12 cellular contexts compared by ENCODE assay signal in the genomic region with DNA sequence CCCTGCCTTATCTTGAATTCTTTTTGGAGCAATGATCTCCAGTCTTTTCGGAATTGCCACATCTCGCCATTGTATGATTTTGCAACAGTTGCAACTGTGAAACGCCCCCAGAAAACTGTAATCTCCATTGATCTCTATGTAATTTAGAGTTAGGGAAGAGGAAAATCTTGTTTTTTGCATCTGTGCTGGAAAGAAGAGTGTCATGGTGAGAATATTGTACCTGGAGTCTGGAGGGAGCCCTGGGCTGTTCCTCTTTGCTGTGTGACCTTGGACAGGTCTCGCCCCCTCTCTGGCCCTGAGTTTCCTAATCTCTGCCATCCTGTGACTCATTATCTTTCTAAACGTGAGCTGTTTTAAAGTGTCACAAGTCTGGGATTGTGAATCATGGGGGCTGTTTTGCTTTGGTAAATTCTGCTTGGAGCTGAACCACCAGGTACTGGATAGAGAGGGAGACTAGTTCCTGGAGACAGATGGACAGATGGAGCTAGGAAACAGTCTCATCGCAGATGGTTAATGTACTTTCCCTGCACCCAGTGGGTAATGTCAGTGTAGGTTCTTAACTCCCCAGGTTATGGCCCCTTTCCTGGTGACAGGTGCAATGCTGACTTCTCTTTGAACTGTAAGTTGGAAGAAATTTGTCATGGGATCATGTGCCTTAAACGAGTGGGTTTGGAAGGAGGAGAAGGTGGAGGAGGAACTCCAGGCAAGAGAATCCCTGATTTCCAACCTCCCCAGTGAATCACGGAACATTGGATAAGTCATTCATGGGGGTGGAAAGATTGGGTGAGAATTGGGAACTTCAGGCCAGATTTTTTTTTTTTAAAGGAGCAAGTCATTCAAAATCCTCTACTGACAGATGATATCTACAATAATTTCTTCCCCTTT. TPM values are rescaled to one million over a fixed set of nuclear protein-coding genes. Genes with fewer than 3 reads are reported as not detected.
DNase-seq lines count a peak whose midpoint lies in the region; ATAC-seq, FAIRE-seq and TF ChIP-seq lines count a peak whose summit lies in the region.
"Had no signal": no experiment of that assay in that cellular context is flagged by ENCODE, and none has a peak within 500 bp of the region (broad histone marks: within the 10 kb centered on the region; RNA-seq: fewer than 3 reads in every experiment).

No MANE protein-coding gene starts in this region.

- H3K27ac Mint-ChIP-seq in astrocyte (ENCODE audit: unreplicated experiment) (no peak overlapping the region), memory B cell (peak overlapping the region; percentile 29), glutamatergic neuron (ENCODE audit: unreplicated experiment) (no peak overlapping the region)

- no peaks in the 10 kb centered on the region for H3K4me1 ChIP-seq in astrocyte (ENCODE audit: insufficient read depth, low read length)
- H3K4me1 ChIP-seq: SJSA1, uterus had no signal

- H3K27me3 ChIP-seq in astrocyte (ENCODE audit: insufficient read depth, low read length): peaks cover 3% of the 10 kb centered on the region
- H3K27me3 ChIP-seq: uterus had no signal

- H4K20me1 ChIP-seq in astrocyte (ENCODE audit: insufficient read depth, low read length): no peaks in the 10 kb centered on the region

- no peak for TF ChIP-seq CTCF in astrocyte (IDR thresholded peaks at IDR 0.05; ENCODE audit: insufficient read depth, low read depth, low read length)
- no peak for TF ChIP-seq CTCF in glutamatergic neuron (IDR thresholded peaks at IDR 0.05; ENCODE audit: partially characterized antibody, unreplicated experiment)

- ATAC-seq in memory B cell (ENCODE audit: low read depth) (no peak), GM19328 (IDR thresholded peaks at IDR 0.05; ENCODE audit: unreplicated experiment) (no peak)

- no peak for FAIRE-seq in astrocyte (lab: Jason Lieb, UNC)
- FAIRE-seq: endometrium had no signal

- no peak overlapping the region for H3K27ac ChIP-seq in astrocyte (ENCODE audit: low read depth, low read length)
- H3K27ac ChIP-seq: parathyroid adenoma, SJSA1 had no signal

- no peak overlapping the region for H3K9ac ChIP-seq in astrocyte (ENCODE audit: low read length)
- H3K9ac ChIP-seq: parathyroid adenoma had no signal

- H3K27me3 Mint-ChIP-seq in astrocyte (ENCODE audit: low read depth, unreplicated experiment) (peaks cover 2% of the 10 kb centered on the region), memory B cell (no peaks in the 10 kb centered on the region), glutamatergic neuron (ENCODE audit: unreplicated experiment) (peaks cover 6% of the 10 kb centered on the region)

- no peaks in the 10 kb centered on the region for H3K9me3 ChIP-seq in astrocyte (ENCODE audit: insufficient read depth, low read depth, low read length)
- H3K9me3 ChIP-seq: SJSA1, uterus had no signal

- H3K4me1 Mint-ChIP-seq in astrocyte (ENCODE audit: low read depth, unreplicated experiment): peaks cover 7% of the 10 kb centered on the region
- peaks cover 50% of the 10 kb centered on the region for H3K4me1 Mint-ChIP-seq in memory B cell
- H3K4me1 Mint-ChIP-seq in glutamatergic neuron (ENCODE audit: low read depth, unreplicated experiment): peaks cover 20% of the 10 kb centered on the region

- H3K36me3 Mint-ChIP-seq in astrocyte (ENCODE audit: low read depth, unreplicated experiment) (no peaks in the 10 kb centered on the region), memory B cell (no peaks in the 10 kb centered on the region), glutamatergic neuron (ENCODE audit: unreplicated experiment) (no peaks in the 10 kb centered on the region)

- H3K9me3 Mint-ChIP-seq in astrocyte (ENCODE audit: unreplicated experiment) (no peaks in the 10 kb centered on the region), memory B cell (no peaks in the 10 kb centered on the region), glutamatergic neuron (ENCODE audit: unreplicated experiment) (no peaks in the 10 kb centered on the region)

- DNase-seq in AG08395 (ENCODE audit: low spot score): peak; percentile 22
- peak; percentile 52 for DNase-seq in LHCN-M2 (ENCODE audit: low read depth)
- DNase-seq in astrocyte (ENCODE audit: low read depth): peak; percentile 23
- no peak for DNase-seq in memory B cell (ENCODE audit: low spot score in 2 of 2)
- DNase-seq in stimulated activated naive CD4-positive, alpha-beta T cell (lab: John Stamatoyannopoulos, UW): no peak
- DNase-seq in glutamatergic neuron: no peak
- DNase-seq in NCI-H510A (lab: John Stamatoyannopoulos, UW): no peak
- DNase-seq: uterus had no signal

- H3K79me2 ChIP-seq in astrocyte (ENCODE audit: insufficient read depth, low read length): no peaks in the 10 kb centered on the region

- H3K4me2 ChIP-seq in astrocyte (ENCODE audit: low read length): no peak overlapping the region

- H3K4me3 ChIP-seq in astrocyte (ENCODE audit: insufficient read depth, low read depth, low read length): no peak overlapping the region
- H3K4me3 ChIP-seq: SJSA1, uterus had no signal

- H2AFZ ChIP-seq in astrocyte (ENCODE audit: low read depth, low read length): no peak overlapping the region
- H2AFZ ChIP-seq: parathyroid adenoma had no signal

- H3K36me3 ChIP-seq in astrocyte (ENCODE audit: insufficient read depth, low read length): no peaks in the 10 kb centered on the region
- H3K36me3 ChIP-seq: SJSA1, uterus had no signal

- H3K4me3 Mint-ChIP-seq in astrocyte (ENCODE audit: unreplicated experiment) (no peak overlapping the region), memory B cell (no peak overlapping the region), glutamatergic neuron (ENCODE audit: unreplicated experiment) (no peak overlapping the region)

RNA-seq across cellular contexts. Expression of a gene that starts 19.6 kb away (rescaled TPM):
- 0.63 and 1.0 TPM in 2 replicates for total RNA-seq in LHCN-M2 (2014; rRNA removed)
- polyA plus RNA-seq in LHCN-M2 (2012): 0.11 TPM
- total RNA-seq in astrocyte: 3.8 and 4.2 TPM in 2 replicates
- total RNA-seq in glutamatergic neuron (ENCODE audit: unreplicated experiment): 4.4 TPM

Comparison
In these comparisons a context has a peak if more than half of its experiments do, and no peak if none do; other contexts are left out.
1. DNase-seq: peak in AG08395 (single experiment), LHCN-M2 (single experiment) and astrocyte (single experiment); none in memory B cell (0 of 2), stimulated activated naive CD4-positive, alpha-beta T cell (0 of 6), glutamatergic neuron (single experiment) and NCI-H510A (single experiment).